In the genomic region with DNA sequence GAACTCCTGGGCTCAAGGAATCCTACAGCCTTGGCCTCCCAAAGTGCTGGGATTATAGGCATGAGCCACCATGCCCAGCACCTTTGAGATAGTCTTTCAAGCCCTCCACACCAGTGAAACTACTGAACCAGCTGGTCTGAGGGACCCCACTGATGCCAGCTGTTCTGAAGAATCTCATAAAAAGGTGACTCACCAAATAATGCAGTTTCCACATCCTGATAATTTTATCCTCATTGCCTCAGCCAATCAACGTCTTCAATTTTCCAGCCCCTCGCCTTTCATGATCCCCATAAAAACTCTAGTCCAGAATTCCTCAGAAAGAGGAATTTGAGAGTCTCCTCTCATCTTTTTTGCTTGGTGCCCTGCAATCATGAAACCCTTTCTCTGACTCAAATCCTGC, we compare ENCODE assay signal across 21 cellular contexts.
DNase-seq lines count a peak whose midpoint lies in the region; ATAC-seq and TF ChIP-seq lines count a peak whose summit lies in the region.
"Had no signal": no experiment of that assay in that cellular context is flagged by ENCODE, and none has a peak within 500 bp of the region (broad histone marks: within the 10 kb centered on the region; RNA-seq: fewer than 3 reads in every experiment).

No MANE protein-coding gene starts in this region.

- H3K27ac ChIP-seq in SJCRH30: peak overlapping the region; percentile 30
- H3K27ac ChIP-seq: SJSA1 had no signal

- peak overlapping the region; percentile 45 for H3K27ac Mint-ChIP-seq in glutamatergic neuron (ENCODE audit: unreplicated experiment)
- no peak overlapping the region for H3K27ac Mint-ChIP-seq in activated T-helper 2 cell treated with anti-CD3 and anti-CD28 coated beads, Interferon-gamma antibody, Interleukin-2, Interleukin-4, amounts not matched to agents 10 μg/mL and 5 μg/mL and 100 μg/mL, durations not matched to agents 14 hours and 24 hours and 36 hours
- H3K27ac Mint-ChIP-seq: H9, HFFc6 had no signal

- no peak overlapping the region for H3K4me3 ChIP-seq in SJCRH30
- H3K4me3 ChIP-seq: SJSA1 had no signal

- DNase-seq in A172 (ENCODE audit: low spot score): peak; percentile 93
- peak; percentile 11 for DNase-seq in HS-5 (ENCODE audit: low read depth)
- DNase-seq in SJCRH30: peak; percentile 77 to 89
- no peak for DNase-seq in glutamatergic neuron
- no peak for DNase-seq in activated T-helper 2 cell treated with anti-CD3 and anti-CD28 coated beads, Interferon-gamma antibody, Interleukin-2, Interleukin-4, amounts not matched to agents 10 μg/mL and 5 μg/mL and 100 μg/mL, durations not matched to agents 14 hours and 24 hours and 36 hours (ENCODE audit: low spot score)
- DNase-seq in activated naive CD4-positive, alpha-beta T cell (lab: John Stamatoyannopoulos, UW): no peak
- DNase-seq: BE2C, DMS79, H9, HFFc6, Kasumi-1, NCI-H1092 treated with DMSO at 0.1 percent for 48 hours, NCI-H1436 treated with DMSO at 0.1 percent for 48 hours, NCI-H1930, NCI-H226, NCI-H510A treated with DMSO at 0.1 percent for 48 hours, NCI-H748 treated with DMSO at 0.1 percent for 48 hours had no signal

- no peak overlapping the region for H3K4me3 Mint-ChIP-seq in glutamatergic neuron (ENCODE audit: unreplicated experiment)
- no peak overlapping the region for H3K4me3 Mint-ChIP-seq in activated T-helper 2 cell treated with anti-CD3 and anti-CD28 coated beads, Interferon-gamma antibody, Interleukin-2, Interleukin-4, amounts not matched to agents 10 μg/mL and 5 μg/mL and 100 μg/mL, durations not matched to agents 14 hours and 24 hours and 36 hours (ENCODE audit: low read depth)
- H3K4me3 Mint-ChIP-seq: H9, HFFc6 had no signal

- no peak for TF ChIP-seq POLR2A in GM18505 (IDR thresholded peaks at IDR 0.05; ENCODE audit: borderline replicate concordance, extremely low read depth, insufficient read depth, insufficient read length)

- no peaks in the 10 kb centered on the region for H3K9me3 ChIP-seq in SJCRH30 (replicated peaks)
- H3K9me3 ChIP-seq: BE2C, SJSA1 had no signal

- peaks cover 3% of the 10 kb centered on the region for H3K9me3 Mint-ChIP-seq in glutamatergic neuron (ENCODE audit: unreplicated experiment)
- H3K9me3 Mint-ChIP-seq in activated T-helper 2 cell treated with anti-CD3 and anti-CD28 coated beads, Interferon-gamma antibody, Interleukin-2, Interleukin-4, amounts not matched to agents 10 μg/mL and 5 μg/mL and 100 μg/mL, durations not matched to agents 14 hours and 24 hours and 36 hours: peaks cover 9% of the 10 kb centered on the region
- H3K9me3 Mint-ChIP-seq: H9 had no signal

- TF ChIP-seq CTCF in glutamatergic neuron (IDR thresholded peaks at IDR 0.05; ENCODE audit: partially characterized antibody, unreplicated experiment): no peak

- H3K36me3 Mint-ChIP-seq in glutamatergic neuron (ENCODE audit: unreplicated experiment): no peaks in the 10 kb centered on the region
- no peaks in the 10 kb centered on the region for H3K36me3 Mint-ChIP-seq in activated T-helper 2 cell treated with anti-CD3 and anti-CD28 coated beads, Interferon-gamma antibody, Interleukin-2, Interleukin-4, amounts not matched to agents 10 μg/mL and 5 μg/mL and 100 μg/mL, durations not matched to agents 14 hours and 24 hours and 36 hours (ENCODE audit: low read depth)

- no peaks in the 10 kb centered on the region for H3K36me3 ChIP-seq in SJCRH30
- H3K36me3 ChIP-seq: BE2C, SJSA1 had no signal

- peaks cover 5% of the 10 kb centered on the region for H3K4me1 Mint-ChIP-seq in glutamatergic neuron (ENCODE audit: low read depth, unreplicated experiment)
- no peaks in the 10 kb centered on the region for H3K4me1 Mint-ChIP-seq in activated T-helper 2 cell treated with anti-CD3 and anti-CD28 coated beads, Interferon-gamma antibody, Interleukin-2, Interleukin-4, amounts not matched to agents 10 μg/mL and 5 μg/mL and 100 μg/mL, durations not matched to agents 14 hours and 24 hours and 36 hours (ENCODE audit: low read depth)

- peaks cover 2% of the 10 kb centered on the region for H3K27me3 Mint-ChIP-seq in glutamatergic neuron (ENCODE audit: unreplicated experiment)
- H3K27me3 Mint-ChIP-seq in activated T-helper 2 cell treated with anti-CD3 and anti-CD28 coated beads, Interferon-gamma antibody, Interleukin-2, Interleukin-4, amounts not matched to agents 10 μg/mL and 5 μg/mL and 100 μg/mL, durations not matched to agents 14 hours and 24 hours and 36 hours (ENCODE audit: low read depth): no peaks in the 10 kb centered on the region

- H3K4me1 ChIP-seq in SJCRH30: peaks cover 9% of the 10 kb centered on the region
- H3K4me1 ChIP-seq: BE2C, SJSA1 had no signal

- ATAC-seq in GM18505 (IDR thresholded peaks at IDR 0.05; ENCODE audit: unreplicated experiment): no peak
- ATAC-seq in HG03280 (IDR thresholded peaks at IDR 0.05; ENCODE audit: unreplicated experiment): no peak
- ATAC-seq: Panc1 had no signal

- intact Hi-C loops in activated T-helper 2 cell treated with anti-CD3 and anti-CD28 coated beads, Interferon-gamma antibody, Interleukin-2, Interleukin-4, amounts not matched to agents 10 μg/mL and 5 μg/mL and 100 μg/mL, durations not matched to agents 14 hours and 24 hours and 36 hours (cut with micrococcal nuclease): no loop called here

- no peaks in the 10 kb centered on the region for H3K27me3 ChIP-seq in SJCRH30
- H3K27me3 ChIP-seq: BE2C, SJSA1 had no signal

Comparison
In these comparisons a context has a peak if more than half of its experiments do, and no peak if none do; other contexts are left out.
1. DNase-seq: peak in A172 (single experiment), HS-5 (single experiment) and SJCRH30 (2 of 2); none in glutamatergic neuron (single experiment), activated T-helper 2 cell treated with anti-CD3 and anti-CD28 coated beads, Interferon-gamma antibody, Interleukin-2, Interleukin-4, amounts not matched to agents 10 μg/mL and 5 μg/mL and 100 μg/mL, durations not matched to agents 14 hours and 24 hours and 36 hours (single experiment) and activated naive CD4-positive, alpha-beta T cell (0 of 4).